ENCODE assay signal across 15 cellular contexts in the genomic region with DNA sequence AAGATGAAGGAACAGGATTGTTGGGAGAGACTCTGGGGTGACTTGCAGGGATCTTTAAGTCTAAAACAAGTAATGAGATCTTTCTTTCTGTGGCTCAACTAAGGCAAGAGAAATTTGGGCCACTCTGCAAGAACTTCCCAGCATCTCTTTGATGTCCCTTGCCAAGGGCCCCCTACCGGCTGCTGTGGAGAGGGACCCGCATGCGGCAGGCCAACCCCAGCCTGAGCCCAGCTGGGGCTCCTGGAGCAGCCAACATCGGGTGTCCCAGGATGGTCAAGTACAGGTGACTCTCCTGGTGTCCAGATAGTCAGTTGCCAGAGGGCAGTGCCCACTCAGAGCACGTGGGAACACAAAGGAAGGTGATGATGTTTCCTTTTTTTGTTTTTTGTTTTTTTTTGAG.
DNase-seq lines count a peak whose midpoint lies in the region; ATAC-seq and TF ChIP-seq lines count a peak whose summit lies in the region.
"Had no signal": no experiment of that assay in that cellular context is flagged by ENCODE, and none has a peak within 500 bp of the region (broad histone marks: within the 10 kb centered on the region; RNA-seq: fewer than 3 reads in every experiment).

No MANE protein-coding gene starts in this region.

- H3K27ac Mint-ChIP-seq in CD14-positive monocyte, result peak overlapping the region in 5 of 7 donors; percentile 4 to 68 (median 20)
- H3K27ac Mint-ChIP-seq: HFFc6 had no signal

- ATAC-seq in mucosa of descending colon (no peak), HG02623 (IDR thresholded peaks at IDR 0.05; ENCODE audit: unreplicated experiment) (no peak)
- ATAC-seq: pancreas, SK-N-SH treated with all-trans-retinoic acid at 6 μM for 48 hours had no signal

- H3K9me3 ChIP-seq in HEK293 (ENCODE audit: control insufficient read depth, insufficient read depth, low read depth, low read length), result no peaks in the 10 kb centered on the region
- H3K9me3 ChIP-seq in mucosa of descending colon, result no peaks in the 10 kb centered on the region
- no peaks in the 10 kb centered on the region for H3K9me3 ChIP-seq in SJCRH30 (replicated peaks)
- H3K9me3 ChIP-seq: pancreas had no signal

- H3K4me1 ChIP-seq in HEK293 (ENCODE audit: control insufficient read depth, insufficient read depth, low read length), result peaks cover 4% of the 10 kb centered on the region; the same call in 1 of the 2 replicates
- H3K4me1 ChIP-seq in mucosa of descending colon (ENCODE audit: low read depth), result peaks cover 8% of the 10 kb centered on the region
- no peaks in the 10 kb centered on the region for H3K4me1 ChIP-seq in SJCRH30
- H3K4me1 ChIP-seq: pancreas had no signal

- H3K27me3 ChIP-seq in SJCRH30, result no peaks in the 10 kb centered on the region
- H3K27me3 ChIP-seq: pancreas had no signal

- DNase-seq in CD14-positive monocyte (ENCODE audit: low spot score) (peak; percentile 35), astrocyte of the spinal cord (ENCODE audit: low read depth, low spot score) (no peak), mucosa of descending colon (peak in 2 of 3 donors; percentile 8 to 24), T-helper 1 cell (no peak), islet precursor cell (no peak), SJCRH30 (no peak)
- DNase-seq: activated CD4-positive, alpha-beta T cell treated with anti-CD3 and anti-CD28 coated beads for 4 hours; activated naive CD4-positive, alpha-beta T cell; caudate nucleus; HFFc6; NCI-H2029 treated with DMSO at 0.1 percent for 48 hours had no signal

- no peaks in the 10 kb centered on the region for H3K9me3 Mint-ChIP-seq in CD14-positive monocyte
- H3K9me3 Mint-ChIP-seq: HFFc6 had no signal

- POLR2A ChIA-PET in HEK293 (lab: Yijun Ruan, JAX), result no interaction called here

- peaks cover 6% of the 10 kb centered on the region for H3K4me1 Mint-ChIP-seq in CD14-positive monocyte

- H3K36me3 ChIP-seq in HEK293 (ENCODE audit: control insufficient read depth in 2 of 2, insufficient read depth in 1 of 2, low read length in 2 of 2) (no peaks in the 10 kb centered on the region), mucosa of descending colon (ENCODE audit: low read depth) (no peaks in the 10 kb centered on the region), SJCRH30 (no peaks in the 10 kb centered on the region)
- H3K36me3 ChIP-seq: pancreas had no signal

- in situ Hi-C loops in astrocyte of the spinal cord (cut with HindIII; ENCODE audit: low sequenced_read_pairs), result no loop called here

- TF ChIP-seq CTCF in CD14-positive monocyte (IDR thresholded peaks at IDR 0.05) (no peak), HEK293 (tag by site-specific recombination; IDR thresholded peaks at IDR 0.05) (no peak), astrocyte of the spinal cord (IDR thresholded peaks at IDR 0.05; ENCODE audit: low read depth, low read length) (peak; percentile 23), mucosa of descending colon (IDR thresholded peaks at IDR 0.05) (no peak)

- H3K27ac ChIP-seq in HEK293 (ENCODE audit: extremely low read depth, low read depth, low read length), result no peak overlapping the region
- H3K27ac ChIP-seq in SJCRH30, result no peak overlapping the region
- H3K27ac ChIP-seq: pancreas had no signal

- no peak overlapping the region for H3K4me3 ChIP-seq in HEK293 (ENCODE audit: low read depth, low read length)
- H3K4me3 ChIP-seq in astrocyte of the spinal cord (ENCODE audit: low read depth, low read length), result no peak overlapping the region
- H3K4me3 ChIP-seq in mucosa of descending colon, result no peak overlapping the region
- H3K4me3 ChIP-seq in SJCRH30, result no peak overlapping the region
- H3K4me3 ChIP-seq: pancreas had no signal

- peaks cover 11 to 21% of the 10 kb centered on the region in 2 donors for H3K36me3 Mint-ChIP-seq in CD14-positive monocyte

- intact Hi-C loops in CD14-positive monocyte (cut with micrococcal nuclease), result no loop called here
- intact Hi-C loops in mucosa of descending colon (cut with DNase I, micrococcal nuclease), result no loop called here

- CTCF ChIA-PET in HEK293 (lab: Yijun Ruan, JAX), result interaction anchor here (0.7 kb wide), 1 partner anchor 326 kb away, joined by 3 read pairs; no protein-coding TSS in a partner anchor

- H3K4me3 Mint-ChIP-seq in CD14-positive monocyte, result no peak overlapping the region
- H3K4me3 Mint-ChIP-seq: HFFc6 had no signal

- peaks cover 0 to 2% (median 0%) of the 10 kb centered on the region in 3 donors for H3K27me3 Mint-ChIP-seq in CD14-positive monocyte (ENCODE audit: low read depth in 3 of 3)

TF ChIP-seq in HEK293, 187 proteins besides CTCF, POLR2A, EP300 and RAD21:
- TF ChIP-seq ZXDB (tag by site-specific recombination; IDR thresholded peaks at IDR 0.05), result no peak
- TF ChIP-seq ZNF138 (tag by site-specific recombination; IDR thresholded peaks at IDR 0.05; ENCODE audit: borderline replicate concordance), result no peak
- TF ChIP-seq ZIC2 (tag by site-specific recombination; IDR thresholded peaks at IDR 0.05), result peak; percentile 37
- TF ChIP-seq, protein P1, sequence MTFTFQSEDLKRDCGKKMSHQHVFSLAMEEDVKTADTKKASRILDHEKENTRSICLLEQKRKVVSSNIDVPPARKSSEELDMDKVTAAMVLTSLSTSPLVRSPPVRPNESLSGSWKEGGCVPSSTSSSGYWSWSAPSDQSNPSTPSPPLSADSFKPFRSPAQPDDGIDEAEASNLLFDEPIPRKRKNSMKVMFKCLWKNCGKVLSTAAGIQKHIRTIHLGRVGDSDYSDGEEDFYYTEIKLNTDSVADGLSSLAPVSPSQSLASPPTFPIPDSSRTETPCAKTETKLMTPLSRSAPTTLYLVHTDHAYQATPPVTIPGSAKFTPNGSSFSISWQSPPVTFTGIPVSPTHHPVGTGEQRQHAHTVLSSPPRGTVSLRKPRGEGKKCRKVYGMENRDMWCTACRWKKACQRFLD (tag by site-specific recombination; IDR thresholded peaks at IDR 0.05), result no peak
- TF ChIP-seq ZNF202 (tag by site-specific recombination; IDR thresholded peaks at IDR 0.05; ENCODE audit: borderline replicate concordance), result no peak

Comparison
In these comparisons a context has a peak if more than half of its experiments do, and no peak if none do; other contexts are left out.
1. DNase-seq: peak in CD14-positive monocyte (single experiment) and mucosa of descending colon (2 of 3); none in astrocyte of the spinal cord (single experiment), T-helper 1 cell (0 of 5), islet precursor cell (single experiment) and SJCRH30 (0 of 2).